In genomic region chr11:57413681-57414080, GRCh38 we compare ENCODE assay signal across 25 cellular contexts. TPM values are rescaled to one million over a fixed set of nuclear protein-coding genes. Genes with fewer than 3 reads are reported as not detected.
DNase-seq lines count a peak whose midpoint lies in the region; ATAC-seq, FAIRE-seq and TF ChIP-seq lines count a peak whose summit lies in the region.
"Had no signal": no experiment of that assay in that cellular context is flagged by ENCODE, and none has a peak within 500 bp of the region (broad histone marks: within the 10 kb centered on the region; RNA-seq: fewer than 3 reads in every experiment).

No MANE protein-coding gene starts in this region.

- H3K79me2 ChIP-seq in PC-3 (ENCODE audit: low read length) (no peaks in the 10 kb centered on the region), neural progenitor cell (ENCODE audit: low read depth) (no peaks in the 10 kb centered on the region)
- H3K79me2 ChIP-seq: parathyroid adenoma had no signal

- no peak overlapping the region for H3K9ac ChIP-seq in PC-3 (ENCODE audit: low read length)
- H3K9ac ChIP-seq in neural progenitor cell: no peak overlapping the region
- H3K9ac ChIP-seq: parathyroid adenoma had no signal

- H3K4me1 ChIP-seq in PC-3 (ENCODE audit: insufficient read depth, low read length) (no peaks in the 10 kb centered on the region), neural progenitor cell (no peaks in the 10 kb centered on the region), lower lobe of right lung (peaks cover 18% of the 10 kb centered on the region)
- H3K4me1 ChIP-seq: breast epithelium, colonic mucosa, parathyroid adenoma had no signal

- CTCF ChIA-PET in PC-3 (lab: Charles Lee): interaction anchor here (0.6 kb wide), 1 partner anchor 67 kb away, joined by 3 read pairs; no protein-coding TSS in a partner anchor

- no peaks in the 10 kb centered on the region for H3K9me2 ChIP-seq in PC-3 (replicated peaks; ENCODE audit: low read length)

- H3K4me2 ChIP-seq in PC-3 (ENCODE audit: low read length): no peak overlapping the region
- no peak overlapping the region for H3K4me2 ChIP-seq in neural progenitor cell
- H3K4me2 ChIP-seq: smooth muscle cell had no signal

- H3K27ac ChIP-seq in PC-3 (ENCODE audit: low read length): no peak overlapping the region
- H3K27ac ChIP-seq in neural progenitor cell: no peak overlapping the region
- no peak overlapping the region for H3K27ac ChIP-seq in lower lobe of right lung
- H3K27ac ChIP-seq: breast epithelium, colonic mucosa, parathyroid adenoma had no signal

- H2AFZ ChIP-seq in PC-3 (ENCODE audit: low read length): no peak overlapping the region
- no peak overlapping the region for H2AFZ ChIP-seq in neural progenitor cell (replicated peaks)
- H2AFZ ChIP-seq: parathyroid adenoma had no signal

- H3K36me3 ChIP-seq in PC-3 (ENCODE audit: low read depth, low read length) (0 out of 2 replicates have a peak, but pooled peaks cover 8% of the 10 kb centered on the region), neural progenitor cell (no peaks in the 10 kb centered on the region), lower lobe of right lung (peaks cover 100% of the 10 kb centered on the region)
- H3K36me3 ChIP-seq: colonic mucosa had no signal

- BruUV-seq in PC-3 (replicated peaks; lab: Mats Ljungman, UMichigan): no TSS peak

- POLR2A ChIA-PET in PC-3 (lab: Charles Lee; ENCODE audit: unreplicated experiment): no interaction called here

- no peak for ATAC-seq in activated naive CD4-positive, alpha-beta T cell treated with anti-CD3 and anti-CD28 coated beads, Interleukin-2, amount 50 U/mL, for 72 hours
- no peak for ATAC-seq in PC-3
- no peak for ATAC-seq in lower lobe of right lung
- ATAC-seq: esophagus mucosa had no signal

- FAIRE-seq in HTR-8/SVneo (lab: Jason Lieb, UNC): no peak
- FAIRE-seq: urothelium cell line had no signal

- no peak for DNase-seq in activated naive CD4-positive, alpha-beta T cell treated with anti-CD3 and anti-CD28 coated beads, Interleukin-2, amount 50 U/mL, for 72 hours (ENCODE audit: low spot score in 2 of 2)
- DNase-seq in activated naive CD4-positive, alpha-beta T cell treated with anti-CD3 and anti-CD28 coated beads, Interleukin-2, amount 50 U/mL, for 16 hours: no peak
- DNase-seq in PC-3 (peak; percentile 28), neural progenitor cell (ENCODE audit: low spot score) (no peak), NCI-H1694 (lab: John Stamatoyannopoulos, UW) (no peak), lower lobe of right lung (no peak), HTR-8/SVneo (ENCODE audit: insufficient read length, low spot score) (no peak)
- DNase-seq: activated CD4-positive, CD25-positive, alpha-beta regulatory T cell treated with anti-CD3 and anti-CD28 coated beads, Interleukin-2, amount 50 U/mL, for 72 hours; activated effector memory CD4-positive, alpha-beta T cell treated with Interleukin-2 at 50 U/mL for 16 hours; colonic mucosa; heart right ventricle; IMR-90; kidney glomerular epithelial cell; NCI-H1105 treated with DMSO at 0.1 percent for 48 hours; NCI-H2029; stimulated activated CD4-positive, alpha-beta T cell treated with anti-CD3 and anti-CD28 coated beads, Interleukin-1b, Interleukin-23, amount 100 ng/mL, for 48 hours; T-helper 1 cell had no signal

- H3K27ac Mint-ChIP-seq in activated naive CD4-positive, alpha-beta T cell treated with anti-CD3 and anti-CD28 coated beads, Interleukin-2, amount 50 U/mL, for 72 hours: peak overlapping the region; percentile 62 to 64
- H3K27ac Mint-ChIP-seq in activated naive CD8-positive, alpha-beta T cell: peak overlapping the region; percentile 66
- H3K27ac Mint-ChIP-seq in neural progenitor cell: no peak overlapping the region

- no peaks in the 10 kb centered on the region for H3K9me3 ChIP-seq in PC-3 (ENCODE audit: low read length)
- H3K9me3 ChIP-seq in neural progenitor cell (ENCODE audit: low read depth): no peaks in the 10 kb centered on the region
- H3K9me3 ChIP-seq in lower lobe of right lung: no peaks in the 10 kb centered on the region
- H3K9me3 ChIP-seq: breast epithelium, colonic mucosa, heart right ventricle had no signal

- H3F3A ChIP-seq in PC-3 (ENCODE audit: low read length, unreplicated experiment): no peaks in the 10 kb centered on the region
- no peaks in the 10 kb centered on the region for H3F3A ChIP-seq in neural progenitor cell (ENCODE audit: low read depth)

- TF ChIP-seq CTCF in PC-3 (conservative IDR thresholded peaks at IDR 0.05; ENCODE audit: low read depth, low read length) (no peak), neural progenitor cell (IDR thresholded peaks at IDR 0.05) (no peak), lower lobe of right lung (IDR thresholded peaks at IDR 0.05) (no peak)

- peak overlapping the region; percentile 53 for H3K4me3 Mint-ChIP-seq in activated naive CD8-positive, alpha-beta T cell
- peak overlapping the region; percentile 34 for H3K4me3 Mint-ChIP-seq in neural progenitor cell

- H3K9me3 Mint-ChIP-seq in activated naive CD4-positive, alpha-beta T cell treated with anti-CD3 and anti-CD28 coated beads, Interleukin-2, amount 50 U/mL, for 72 hours: no peaks in the 10 kb centered on the region
- no peaks in the 10 kb centered on the region for H3K9me3 Mint-ChIP-seq in activated naive CD8-positive, alpha-beta T cell (ENCODE audit: low read depth)
- H3K9me3 Mint-ChIP-seq in neural progenitor cell: no peaks in the 10 kb centered on the region

- peaks cover 58 to 88% of the 10 kb centered on the region in 2 donors for H3K36me3 Mint-ChIP-seq in activated naive CD4-positive, alpha-beta T cell treated with anti-CD3 and anti-CD28 coated beads, Interleukin-2, amount 50 U/mL, for 72 hours
- H3K36me3 Mint-ChIP-seq in activated naive CD8-positive, alpha-beta T cell: peaks cover 24% of the 10 kb centered on the region
- peaks cover 18% of the 10 kb centered on the region for H3K36me3 Mint-ChIP-seq in neural progenitor cell

- peaks cover 21% of the 10 kb centered on the region for H3K4me1 Mint-ChIP-seq in activated naive CD8-positive, alpha-beta T cell (ENCODE audit: low read depth)
- no peaks in the 10 kb centered on the region for H3K4me1 Mint-ChIP-seq in neural progenitor cell

- intact Hi-C loops in PC-3 (cut with micrococcal nuclease) (no loop called here), lower lobe of right lung (cut with DNase I) (no loop called here)

- no peaks in the 10 kb centered on the region for H3K27me3 Mint-ChIP-seq in activated naive CD8-positive, alpha-beta T cell
- peaks cover 4% of the 10 kb centered on the region for H3K27me3 Mint-ChIP-seq in neural progenitor cell (ENCODE audit: insufficient read depth, low read depth)

- H3K4me3 ChIP-seq in PC-3 (ENCODE audit: low read length) (no peak overlapping the region), neural progenitor cell (no peak overlapping the region), lower lobe of right lung (no peak overlapping the region)
- H3K4me3 ChIP-seq: breast epithelium, colonic mucosa, heart right ventricle, smooth muscle cell had no signal

- no peaks in the 10 kb centered on the region for H4K20me1 ChIP-seq in PC-3 (ENCODE audit: low read length)
- no peaks in the 10 kb centered on the region for H4K20me1 ChIP-seq in neural progenitor cell (ENCODE audit: low read depth)

- H3K27me3 ChIP-seq in PC-3 (ENCODE audit: low read length): no peaks in the 10 kb centered on the region
- no peaks in the 10 kb centered on the region for H3K27me3 ChIP-seq in neural progenitor cell
- H3K27me3 ChIP-seq in lower lobe of right lung (ENCODE audit: low read depth): no peaks in the 10 kb centered on the region
- H3K27me3 ChIP-seq: breast epithelium, colonic mucosa, heart right ventricle had no signal

RNA-seq across cellular contexts. Expression of gene SLC43A3, which starts 13.2 kb away (rescaled TPM):
- 100 to 1,000 TPM in 1 of 2 donors, 10 to 100 TPM in 1; 68.9 to 247 TPM for total RNA-seq in activated naive CD4-positive, alpha-beta T cell treated with anti-CD3 and anti-CD28 coated beads, Interleukin-2, amount 50 U/mL, for 72 hours
- 31.3 and 35.0 TPM in 2 replicates for total RNA-seq in PC-3 (2014; rRNA removed)
- total RNA-seq in neural progenitor cell (ENCODE audit: low replicate concordance): 5.6 and 7.8 TPM in 2 replicates
- 102 TPM for total RNA-seq in lower lobe of right lung

RNA-seq across cellular contexts. Expression of gene PRG2, which starts 23.2 kb away (rescaled TPM):
- 1 to 10 TPM in 1 of 2 donors, under 1 TPM in 1; 0.97 to 2.4 TPM for total RNA-seq in activated naive CD4-positive, alpha-beta T cell treated with anti-CD3 and anti-CD28 coated beads, Interleukin-2, amount 50 U/mL, for 72 hours
- total RNA-seq in PC-3 (2014; rRNA removed) (not detected in 2 replicates), neural progenitor cell (ENCODE audit: low replicate concordance) (not detected in 2 replicates), lower lobe of right lung (not detected)
- total RNA-seq: colonic mucosa, esophagus mucosa, H4, IMR-90, smooth muscle cell, temporal lobe had no signal

RNA-seq across cellular contexts. Expression of gene PRG3, which starts 32.7 kb away (rescaled TPM):
- not detected for total RNA-seq in activated naive CD4-positive, alpha-beta T cell treated with anti-CD3 and anti-CD28 coated beads, Interleukin-2, amount 50 U/mL, for 72 hours
- total RNA-seq in PC-3 (2014; rRNA removed) (not detected in 2 replicates), neural progenitor cell (ENCODE audit: low replicate concordance) (not detected in 2 replicates), lower lobe of right lung (not detected)
- total RNA-seq: breast epithelium, colonic mucosa, esophagus mucosa, H4, heart right ventricle, IMR-90, smooth muscle cell, temporal lobe had no signal

RNA-seq across cellular contexts. Expression of gene RTN4RL2, which starts 46.6 kb away (rescaled TPM):
- 1 to 10 TPM in 1 of 2 donors, not detected in 1; 1.4 TPM for total RNA-seq in activated naive CD4-positive, alpha-beta T cell treated with anti-CD3 and anti-CD28 coated beads, Interleukin-2, amount 50 U/mL, for 72 hours
- total RNA-seq in PC-3 (2014; rRNA removed) (3.5 and 6.5 TPM in 2 replicates), neural progenitor cell (ENCODE audit: low replicate concordance) (0.13 and 1.9 TPM in 2 replicates), lower lobe of right lung (4.8 TPM)
- total RNA-seq: IMR-90, smooth muscle cell had no signal
